In genomic region chr1:117681093-117681950, GRCh38 we compare ENCODE assay signal across 1 cellular context.
TF ChIP-seq lines count a peak whose summit lies in the region.

No MANE protein-coding gene starts in this region.

TF ChIP-seq in H1, 55 proteins besides CTCF, POLR2A, EP300 and RAD21:
- TF ChIP-seq GTF2F1 (IDR thresholded peaks at IDR 0.05; ENCODE audit: borderline replicate concordance, low read depth, low read length) (no peak), RNF2 (IDR thresholded peaks at IDR 0.05; ENCODE audit: borderline replicate concordance, low read depth, low read length, missing control alignments, poor library complexity, severe bottlenecking) (no peak), TEAD4 (IDR thresholded peaks at IDR 0.05; ENCODE audit: low read depth, low read length) (no peak), FOSL1 (IDR thresholded peaks at IDR 0.05; ENCODE audit: insufficient read depth, low read depth, low read length) (no peak), POU5F1 (IDR thresholded peaks at IDR 0.05; ENCODE audit: low read depth, low read length) (no peak), NRF1 (IDR thresholded peaks at IDR 0.05; ENCODE audit: low read depth, low read length) (no peak), RBBP5 (IDR thresholded peaks at IDR 0.05; ENCODE audit: borderline replicate concordance, low read depth, low read length) (no peak)
